ENCODE assay signal across 22 cellular contexts in genomic region chr6:137980777-137981176, GRCh38.
DNase-seq lines count a peak whose midpoint lies in the region; ATAC-seq, FAIRE-seq and TF ChIP-seq lines count a peak whose summit lies in the region.
"Had no signal": no experiment of that assay in that cellular context is flagged by ENCODE, and none has a peak within 500 bp of the region (broad histone marks: within the 10 kb centered on the region; RNA-seq: fewer than 3 reads in every experiment).

No MANE protein-coding gene starts in this region.

- H2AFZ ChIP-seq in GM12878 (ENCODE audit: control insufficient read depth, low read depth, low read length) (peak overlapping the region; percentile 2; the same call in 1 of the 2 replicates), neuronal stem cell (ENCODE audit: low read length) (no peak overlapping the region)

- peaks cover 2% of the 10 kb centered on the region for H3K27me3 Mint-ChIP-seq in activated CD4-positive, alpha-beta T cell treated with anti-CD3 and anti-CD28 coated beads, Interleukin-2, amount 10 ng/mL, durations not matched to agents 24 days and 14 days
- H3K27me3 Mint-ChIP-seq: B cell; CD4-positive, alpha-beta T cell had no signal

- H3K4me2 ChIP-seq in GM12878 (ENCODE audit: control insufficient read depth, insufficient read depth) (no peak overlapping the region), neuronal stem cell (ENCODE audit: insufficient read depth, low read length, poor library complexity, severe bottlenecking) (no peak overlapping the region)
- H3K4me2 ChIP-seq: A549; BLaER1 treated with 17β-estradiol and CSF1 and Interleukin-3, amounts not matched to agents 10 nM and 100 nM had no signal

- in situ Hi-C loops in GM12878 (cut with MboI), result no loop called here

- DNase-seq in activated CD4-positive, alpha-beta T cell treated with anti-CD3 and anti-CD28 coated beads, Interleukin-2, amount 10 ng/mL, durations not matched to agents 24 days and 14 days, result peak; percentile 53
- no peak for DNase-seq in activated CD4-positive, alpha-beta T cell treated with anti-CD3 and anti-CD28 coated beads, Interleukin-2, amount 50 U/mL, for 4 hours
- DNase-seq in GM12878 (ENCODE audit: low read depth, low spot score) (no peak), neuronal stem cell (ENCODE audit: low spot score) (no peak), HPDE6-E6E7 (ENCODE audit: extremely low spot score) (no peak), NCI-H526 treated with DMSO at 0.1 percent for 48 hours (lab: John Stamatoyannopoulos, UW) (no peak)
- DNase-seq: AML-193; Caco-2; Calu3; CD4-positive, alpha-beta T cell; CD8-positive, alpha-beta T cell; DMS79 treated with DMSO at 0.1 percent for 48 hours; GF-D8 had no signal

- no peak for TF ChIP-seq CTCF in GM12878 (IDR thresholded peaks at IDR 0.05 in 2 of 3, conservative IDR thresholded peaks at IDR 0.05 in 1 of 3; ENCODE audit: control insufficient read depth in 2 of 3, extremely low read depth in 1 of 3, insufficient read depth in 1 of 3, low read depth in 3 of 3, low read length in 3 of 3)

- no peak overlapping the region for H3K27ac ChIP-seq in GM12878 (ENCODE audit: control insufficient read depth, insufficient read depth)
- H3K27ac ChIP-seq in neuronal stem cell (replicated peaks; ENCODE audit: low read length), result no peak overlapping the region
- H3K27ac ChIP-seq: 22Rv1; A549; BLaER1 treated with 17β-estradiol and CSF1 and Interleukin-3, amounts not matched to agents 10 nM and 100 nM; C4-2B had no signal

- H4K20me1 ChIP-seq in GM12878 (ENCODE audit: control insufficient read depth, insufficient read depth), result no peaks in the 10 kb centered on the region
- H4K20me1 ChIP-seq: BLaER1 treated with 17β-estradiol and CSF1 and Interleukin-3, amounts not matched to agents 10 nM and 100 nM had no signal

- TF ChIP-seq EP300 in GM12878 (IDR thresholded peaks at IDR 0.05; ENCODE audit: borderline replicate concordance in 1 of 2, control insufficient read depth in 1 of 2, low read depth in 2 of 2, low read length in 2 of 2), result no peak

- H2AK5ac ChIP-seq in neuronal stem cell (ENCODE audit: low read depth, low read length), result no peak overlapping the region

- WGBS in GM12878 (ENCODE audit: insufficient coverage, insufficient replicate concordance, low lambda C conversion rate, missing lambda C conversion rate), result 92% methylated on average over 1 of the region's 1 CpG
- no CpG with 5 or more reads among the region's 1 CpG for WGBS in neuronal stem cell (ENCODE audit: extremely low coverage in 2 of 2, insufficient read length in 2 of 2, insufficient replicate concordance in 1 of 2), 2 donors

- H3K23ac ChIP-seq in neuronal stem cell (ENCODE audit: low read depth, low read length, poor library complexity), result no peak overlapping the region

- H3K36me3 Mint-ChIP-seq in activated CD4-positive, alpha-beta T cell treated with anti-CD3 and anti-CD28 coated beads, Interleukin-2, amount 10 ng/mL, durations not matched to agents 24 days and 14 days (ENCODE audit: low read depth), result no peaks in the 10 kb centered on the region
- H3K36me3 Mint-ChIP-seq: CD8-positive, alpha-beta T cell had no signal

- H3K4me1 Mint-ChIP-seq in activated CD4-positive, alpha-beta T cell treated with anti-CD3 and anti-CD28 coated beads, Interleukin-2, amount 10 ng/mL, durations not matched to agents 24 days and 14 days, result peaks cover 18% of the 10 kb centered on the region

- H3K9ac ChIP-seq in GM12878 (ENCODE audit: control insufficient read depth, insufficient read depth, low read length), result no peak overlapping the region
- no peak overlapping the region for H3K9ac ChIP-seq in neuronal stem cell (ENCODE audit: low read depth, low read length, poor library complexity)
- H3K9ac ChIP-seq: BLaER1 treated with 17β-estradiol and CSF1 and Interleukin-3, amounts not matched to agents 10 nM and 100 nM had no signal

- H3K27me3 ChIP-seq in GM12878 (replicated peaks in 1 of 2; ENCODE audit: control insufficient read depth in 2 of 2, insufficient read depth in 2 of 2, low read length in 1 of 2), result no peaks in the 10 kb centered on the region
- no peaks in the 10 kb centered on the region for H3K27me3 ChIP-seq in neuronal stem cell (ENCODE audit: control insufficient read depth in 3 of 3, insufficient read depth in 3 of 3, low read depth in 1 of 3, low read length in 3 of 3)
- H3K27me3 ChIP-seq: BLaER1 treated with 17β-estradiol and CSF1 and Interleukin-3, amounts not matched to agents 10 nM and 100 nM had no signal

- RAD21 ChIA-PET in GM12878 (lab: Charles Lee; ENCODE audit: unreplicated experiment), result interaction anchor here (0.5 to 1.8 kb wide), 9 partner anchors 21 to 392 kb away, joined by 3 to 9 read pairs (median 4); no protein-coding TSS in a partner anchor

- H4K8ac ChIP-seq in neuronal stem cell (ENCODE audit: low read depth, low read length), result peak overlapping the region; percentile 19

- peaks cover 25% of the 10 kb centered on the region for H3K4me1 ChIP-seq in GM12878 (ENCODE audit: control insufficient read depth, insufficient read depth, low read length)
- H3K4me1 ChIP-seq in neuronal stem cell (ENCODE audit: control insufficient read depth in 2 of 2, insufficient read depth in 1 of 2, low read depth in 1 of 2, low read length in 2 of 2), result no peaks in the 10 kb centered on the region
- H3K4me1 ChIP-seq: A549 had no signal

- H3K79me2 ChIP-seq in GM12878 (ENCODE audit: control insufficient read depth, insufficient read depth, low read length), result no peaks in the 10 kb centered on the region

- no peak for ATAC-seq in GM12878
- ATAC-seq: A549; CD8-positive, alpha-beta T cell had no signal

- peak overlapping the region; percentile 46 for H2BK5ac ChIP-seq in neuronal stem cell (ENCODE audit: low read length)

- H3K36me3 ChIP-seq in GM12878 (ENCODE audit: control insufficient read depth in 2 of 2, insufficient read depth in 2 of 2, low read length in 1 of 2) (no peaks in the 10 kb centered on the region), neuronal stem cell (replicated peaks in 1 of 2; ENCODE audit: control insufficient read depth in 2 of 2, insufficient read depth in 2 of 2, low read length in 2 of 2) (no peaks in the 10 kb centered on the region)
- H3K36me3 ChIP-seq: BLaER1 treated with 17β-estradiol and CSF1 and Interleukin-3, amounts not matched to agents 10 nM and 100 nM had no signal

- H3K18ac ChIP-seq in neuronal stem cell (ENCODE audit: low read length), result no peak overlapping the region

- no peaks in the 10 kb centered on the region for H3K79me1 ChIP-seq in neuronal stem cell (ENCODE audit: low read depth, low read length)

- no peak overlapping the region for H3K27ac Mint-ChIP-seq in activated CD4-positive, alpha-beta T cell treated with anti-CD3 and anti-CD28 coated beads, Interleukin-2, amount 10 ng/mL, durations not matched to agents 24 days and 14 days
- H3K27ac Mint-ChIP-seq: B cell; CD4-positive, alpha-beta T cell; CD8-positive, alpha-beta T cell had no signal

- TF ChIP-seq RAD21 in GM12878 (IDR thresholded peaks at IDR 0.05; ENCODE audit: insufficient read depth, low read depth, low read length), result no peak

- H3K4me3 ChIP-seq in GM12878, result no peak overlapping the region
- no peak overlapping the region for H3K4me3 ChIP-seq in neuronal stem cell (ENCODE audit: low read length in 2 of 2)
- H3K4me3 ChIP-seq: A549; BLaER1 treated with 17β-estradiol and CSF1 and Interleukin-3, amounts not matched to agents 10 nM and 100 nM had no signal

- H3K9me3 ChIP-seq in GM12878 (replicated peaks; ENCODE audit: control insufficient read depth, insufficient read depth, low read length) (no peaks in the 10 kb centered on the region; the same call in 2 of the 3 replicates), neuronal stem cell (replicated peaks in 1 of 2; ENCODE audit: control insufficient read depth in 2 of 2, insufficient read depth in 1 of 2, low read depth in 1 of 2, low read length in 2 of 2) (no peaks in the 10 kb centered on the region)
- H3K9me3 ChIP-seq: A549; BLaER1 treated with 17β-estradiol and CSF1 and Interleukin-3, amounts not matched to agents 10 nM and 100 nM; Caco-2 had no signal

- BruUV-seq in GM12878 (replicated peaks; lab: Mats Ljungman, UMichigan), result no TSS peak

- H3K14ac ChIP-seq in neuronal stem cell (ENCODE audit: low read length), result no peak overlapping the region

- H3K4me3 Mint-ChIP-seq in activated CD4-positive, alpha-beta T cell treated with anti-CD3 and anti-CD28 coated beads, Interleukin-2, amount 10 ng/mL, durations not matched to agents 24 days and 14 days, result no peak overlapping the region
- H3K4me3 Mint-ChIP-seq: B cell; CD4-positive, alpha-beta T cell; CD8-positive, alpha-beta T cell had no signal

- H3K4ac ChIP-seq in neuronal stem cell (ENCODE audit: low read length), result no peak overlapping the region

- no peak for FAIRE-seq in GM12878 (lab: Jason Lieb, UNC)
- FAIRE-seq: A549, D721Med, G401.6, GM12892, GM18507 had no signal

- intact Hi-C loops in activated CD4-positive, alpha-beta T cell treated with anti-CD3 and anti-CD28 coated beads, Interleukin-2, amount 10 ng/mL, durations not matched to agents 24 days and 14 days (cut with micrococcal nuclease), result no loop called here
- intact Hi-C loops in GM12878 (cut with micrococcal nuclease; ENCODE audit: unreplicated experiment), result no loop called here

- no peak overlapping the region for H4K91ac ChIP-seq in neuronal stem cell (ENCODE audit: low read depth, low read length, poor library complexity)

- POLR2A ChIA-PET in GM12878 (lab: Charles Lee), result no interaction called here

- no peak overlapping the region for H2BK120ac ChIP-seq in neuronal stem cell (ENCODE audit: low read depth, low read length)

- TF ChIP-seq POLR2A in GM12878 (IDR thresholded peaks at IDR 0.05; ENCODE audit: low read depth, low read length), result no peak

- H2BK15ac ChIP-seq in neuronal stem cell (ENCODE audit: low read length), result no peak overlapping the region

- no peaks in the 10 kb centered on the region for H3K9me3 Mint-ChIP-seq in activated CD4-positive, alpha-beta T cell treated with anti-CD3 and anti-CD28 coated beads, Interleukin-2, amount 10 ng/mL, durations not matched to agents 24 days and 14 days
- H3K9me3 Mint-ChIP-seq: CD4-positive, alpha-beta T cell; CD8-positive, alpha-beta T cell had no signal

- no peak overlapping the region for H2BK12ac ChIP-seq in neuronal stem cell (ENCODE audit: low read length)

- SMC1A ChIA-PET in GM12878 (lab: Charles Lee; ENCODE audit: uncharacterized antibody, unreplicated experiment), result interaction anchor here (0.8 to 5.6 kb wide), 12 partner anchors 9 to 359 kb away, joined by 3 to 29 read pairs (median 6); no protein-coding TSS in a partner anchor

- CTCF ChIA-PET in GM12878 (lab: Yijun Ruan, JAX), result interaction anchor here (0.8 to 9.5 kb wide), 9 partner anchors 9 to 391 kb away, joined by 3 to 161 read pairs (median 4); no protein-coding TSS in a partner anchor
